In the genomic region with DNA sequence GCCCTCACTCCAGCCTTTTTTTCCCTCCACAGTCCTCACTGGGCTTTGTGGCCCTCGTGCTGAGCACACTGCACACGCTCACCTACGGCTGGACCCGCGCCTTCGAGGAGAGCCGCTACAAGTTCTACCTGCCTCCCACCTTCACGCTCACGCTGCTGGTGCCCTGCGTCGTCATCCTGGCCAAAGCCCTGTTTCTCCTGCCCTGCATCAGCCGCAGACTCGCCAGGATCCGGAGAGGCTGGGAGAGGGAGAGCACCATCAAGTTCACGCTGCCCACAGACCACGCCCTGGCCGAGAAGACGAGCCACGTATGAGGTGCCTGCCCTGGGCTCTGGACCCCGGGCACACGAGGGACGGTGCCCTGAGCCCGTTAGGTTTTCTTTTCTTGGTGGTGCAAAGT, we compare ENCODE assay signal across 28 cellular contexts. TPM values are rescaled to one million over a fixed set of nuclear protein-coding genes. Genes with fewer than 3 reads are reported as not detected.
"Had no signal": no experiment of that assay in that cellular context is flagged by ENCODE, and none has a peak within 500 bp of the region (broad histone marks: within the 10 kb centered on the region; RNA-seq: fewer than 3 reads in every experiment).

No MANE protein-coding gene starts in this region.

- H3K27ac Mint-ChIP-seq: activated B cell treated with CpG ODN at 0.5 μM for 24 hours; activated CD4-positive, alpha-beta memory T cell treated with anti-CD3 and anti-CD28 coated beads, Interleukin-2, amount 10 ng/mL, durations not matched to agents 7 days and 5 days; activated naive CD4-positive, alpha-beta T cell treated with anti-CD3 and anti-CD28 coated beads, Interleukin-2, amount 10 ng/mL, durations not matched to agents 7 days and 5 days; activated naive CD8-positive, alpha-beta T cell; activated naive CD8-positive, alpha-beta T cell treated with anti-CD3 and anti-CD28 coated beads, Interleukin-2, amount 50 U/mL, for 24 hours had no signal

- DNase-seq: activated B cell treated with CpG ODN at 0.5 μM for 24 hours; activated CD4-positive, alpha-beta memory T cell treated with anti-CD3 and anti-CD28 coated beads, Interleukin-2, amount 10 ng/mL, durations not matched to agents 7 days and 5 days; activated CD4-positive, alpha-beta T cell treated with anti-CD3 and anti-CD28 coated beads for 1 hour; activated CD4-positive, alpha-beta T cell treated with anti-CD3 and anti-CD28 coated beads for 48 hours; activated effector memory CD4-positive, alpha-beta T cell treated with Interleukin-2 at 50 U/mL for 16 hours; activated naive CD4-positive, alpha-beta T cell treated with anti-CD3 and anti-CD28 coated beads, Interleukin-2, amount 10 ng/mL, durations not matched to agents 7 days and 5 days; activated naive CD8-positive, alpha-beta T cell treated with anti-CD3 and anti-CD28 coated beads, Interleukin-2, amount 50 U/mL, for 24 hours; activated T-cell treated with anti-CD3 and anti-CD28 coated beads, Interleukin-2, amount 50 U/mL, for 48 hours; brain microvascular endothelial cell; central memory CD4-positive, alpha-beta T cell; MM.1S; NCI-H1092; NCI-H1436 treated with DMSO at 0.1 percent for 48 hours; NCI-H1694 treated with DMSO at 0.1 percent for 48 hours; NCI-H2029; NCI-H345; NCI-H524 treated with DMSO at 0.1 percent for 48 hours; NK-92 treated with Interleukin-12 subunit alpha and Interleukin-12 subunit beta, amount 100 ng/mL, for 24 hours; PC-3; RPMI8226; SW 1271; T-helper 1 cell; T-helper 2 cell; T-helper 9 cell had no signal

- H3K4me3 Mint-ChIP-seq: activated B cell treated with CpG ODN at 0.5 μM for 24 hours; activated CD4-positive, alpha-beta memory T cell treated with anti-CD3 and anti-CD28 coated beads, Interleukin-2, amount 10 ng/mL, durations not matched to agents 7 days and 5 days; activated naive CD4-positive, alpha-beta T cell treated with anti-CD3 and anti-CD28 coated beads, Interleukin-2, amount 10 ng/mL, durations not matched to agents 7 days and 5 days; activated naive CD8-positive, alpha-beta T cell; activated naive CD8-positive, alpha-beta T cell treated with anti-CD3 and anti-CD28 coated beads, Interleukin-2, amount 50 U/mL, for 24 hours had no signal

- H3K4me1 ChIP-seq: Peyer's patch had no signal

- H3K36me3 ChIP-seq: Peyer's patch had no signal

- H3K4me1 Mint-ChIP-seq: activated B cell treated with CpG ODN at 0.5 μM for 24 hours; activated CD4-positive, alpha-beta memory T cell treated with anti-CD3 and anti-CD28 coated beads, Interleukin-2, amount 10 ng/mL, durations not matched to agents 7 days and 5 days; activated naive CD4-positive, alpha-beta T cell treated with anti-CD3 and anti-CD28 coated beads, Interleukin-2, amount 10 ng/mL, durations not matched to agents 7 days and 5 days; activated naive CD8-positive, alpha-beta T cell treated with anti-CD3 and anti-CD28 coated beads, Interleukin-2, amount 50 U/mL, for 24 hours had no signal

- H3K27me3 ChIP-seq: brain microvascular endothelial cell, Peyer's patch had no signal

- H3K9ac ChIP-seq: KMS-11 had no signal

- H3K4me3 ChIP-seq: Peyer's patch had no signal

- H3K36me3 Mint-ChIP-seq: activated naive CD4-positive, alpha-beta T cell treated with anti-CD3 and anti-CD28 coated beads, Interleukin-2, amount 10 ng/mL, durations not matched to agents 7 days and 5 days; activated naive CD8-positive, alpha-beta T cell had no signal

- H3K4me2 ChIP-seq: KMS-11 had no signal

- H3K9me3 ChIP-seq: Peyer's patch had no signal

- H3K27ac ChIP-seq: brain microvascular endothelial cell, KMS-11, Peyer's patch, VCaP had no signal

- H3K9me3 Mint-ChIP-seq: activated B cell treated with CpG ODN at 0.5 μM for 24 hours; activated CD4-positive, alpha-beta memory T cell treated with anti-CD3 and anti-CD28 coated beads, Interleukin-2, amount 10 ng/mL, durations not matched to agents 7 days and 5 days; activated naive CD4-positive, alpha-beta T cell treated with anti-CD3 and anti-CD28 coated beads, Interleukin-2, amount 10 ng/mL, durations not matched to agents 7 days and 5 days; activated naive CD8-positive, alpha-beta T cell treated with anti-CD3 and anti-CD28 coated beads, Interleukin-2, amount 50 U/mL, for 24 hours had no signal

- ATAC-seq: activated naive CD8-positive, alpha-beta T cell treated with anti-CD3 and anti-CD28 coated beads, Interleukin-2, amount 50 U/mL, for 24 hours; PC-3 had no signal

- H3K27me3 Mint-ChIP-seq: activated naive CD8-positive, alpha-beta T cell; activated naive CD8-positive, alpha-beta T cell treated with anti-CD3 and anti-CD28 coated beads, Interleukin-2, amount 50 U/mL, for 24 hours had no signal

RNA-seq across cellular contexts. Expression of a gene that starts 39.4 kb away (rescaled TPM):
- total RNA-seq: activated CD4-positive, alpha-beta memory T cell treated with anti-CD3 and anti-CD28 coated beads, Interleukin-2, amount 10 ng/mL, durations not matched to agents 7 days and 5 days had no signal
